ENCODE assay signal across 9 cellular contexts in genomic region chr20:16069416-16070010, GRCh38.
DNase-seq lines count a peak whose midpoint lies in the region; ATAC-seq and TF ChIP-seq lines count a peak whose summit lies in the region.
"Had no signal": no experiment of that assay in that cellular context is flagged by ENCODE, and none has a peak within 500 bp of the region (broad histone marks: within the 10 kb centered on the region; RNA-seq: fewer than 3 reads in every experiment).

No MANE protein-coding gene starts in this region.

- peak; percentile 85 for ATAC-seq in GM21360 (IDR thresholded peaks at IDR 0.05; ENCODE audit: unreplicated experiment)
- ATAC-seq in HG03060 (IDR thresholded peaks at IDR 0.05; ENCODE audit: low read depth, unreplicated experiment) = peak; percentile 90

- DNase-seq in GM13976 (ENCODE audit: low spot score) = peak; percentile 22
- peak; percentile 24 for DNase-seq in NOMO-1 treated with dmso at 0.1 percent for 144 hours (lab: John Stamatoyannopoulos, UW; ENCODE audit: unreplicated experiment)
- no peak for DNase-seq in NCI-H1417 treated with DMSO at 0.1 percent for 48 hours (lab: John Stamatoyannopoulos, UW)
- DNase-seq in G401 (ENCODE audit: low spot score) = no peak
- DNase-seq in NCI-H2029 treated with DMSO at 0.1 percent for 48 hours (lab: John Stamatoyannopoulos, UW) = no peak
- no peak for DNase-seq in AG20443 (ENCODE audit: low spot score)
- DNase-seq: activated naive CD8-positive, alpha-beta T cell treated with anti-CD3 and anti-CD28 coated beads, Interleukin-2, amount 10 ng/mL, durations not matched to agents 7 days and 5 days had no signal

- in situ Hi-C loops in GM13976 (cut with MboI; ENCODE audit: low sequenced_read_pairs, unreplicated experiment) = no loop called here
- in situ Hi-C loops in G401 (cut with HindIII; ENCODE audit: low sequenced_read_pairs) = no loop called here

- TF ChIP-seq CTCF in GM13976 (IDR thresholded peaks at IDR 0.05; ENCODE audit: borderline replicate concordance, control extremely low read depth, extremely low read depth, insufficient read depth, missing control alignments) = no peak

Comparison
In these comparisons a context has a peak if more than half of its experiments do, and no peak if none do; other contexts are left out.
1. DNase-seq: peak in GM13976 (single experiment) and NOMO-1 treated with dmso at 0.1 percent for 144 hours (single experiment); none in NCI-H1417 treated with DMSO at 0.1 percent for 48 hours (single experiment), G401 (single experiment), NCI-H2029 treated with DMSO at 0.1 percent for 48 hours (single experiment) and AG20443 (single experiment).